Comparison of ENCODE assay signal across 9 cellular contexts in the genomic region with DNA sequence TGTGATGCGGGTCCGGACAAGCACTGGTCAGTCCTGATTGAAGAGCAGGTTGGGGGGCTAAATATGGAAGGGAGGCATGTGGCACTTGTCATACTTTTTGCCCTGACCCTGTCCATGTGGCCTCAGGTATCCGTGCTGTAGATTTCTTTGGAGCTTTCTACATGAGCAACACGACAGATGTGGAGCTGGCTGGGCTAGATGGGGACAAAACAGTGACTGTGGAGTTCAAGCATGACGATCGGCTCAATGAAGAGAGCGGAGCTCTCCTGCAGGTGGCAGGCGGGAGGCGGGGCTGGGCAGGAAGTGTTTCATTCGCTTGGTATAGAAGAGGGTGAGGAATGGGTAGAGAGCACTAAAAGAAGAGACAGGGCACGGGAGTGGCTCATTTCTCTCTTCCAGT. TPM values are rescaled to one million over a fixed set of nuclear protein-coding genes. Genes with fewer than 3 reads are reported as not detected.
DNase-seq lines count a peak whose midpoint lies in the region; ATAC-seq and TF ChIP-seq lines count a peak whose summit lies in the region.
"Had no signal": no experiment of that assay in that cellular context is flagged by ENCODE, and none has a peak within 500 bp of the region (broad histone marks: within the 10 kb centered on the region; RNA-seq: fewer than 3 reads in every experiment).

No MANE protein-coding gene starts in this region.

- no peaks in the 10 kb centered on the region for H3K27me3 Mint-ChIP-seq in activated naive CD8-positive, alpha-beta T cell treated with anti-CD3 and anti-CD28 coated beads for 36 hours

- DNase-seq in GM13976 (ENCODE audit: low spot score) (peak; percentile 47), hypothalamus (lab: John Stamatoyannopoulos, UW) (no peak), AG08396 (ENCODE audit: low spot score) (no peak), LoVo (ENCODE audit: low spot score) (no peak)
- peak; percentile 44 for DNase-seq in activated naive CD8-positive, alpha-beta T cell treated with anti-CD3 and anti-CD28 coated beads for 36 hours
- peak; percentile 61 to 67 for DNase-seq in stimulated activated CD4-positive, alpha-beta T cell treated with anti-CD3 and anti-CD28 coated beads, Interleukin-2, amount 100 ng/mL, for 24 hours
- DNase-seq: esophagus squamous epithelium had no signal

- no peaks in the 10 kb centered on the region for H3K9me3 Mint-ChIP-seq in activated naive CD8-positive, alpha-beta T cell treated with anti-CD3 and anti-CD28 coated beads for 36 hours

- peaks cover 22% of the 10 kb centered on the region for H3K4me1 Mint-ChIP-seq in activated naive CD8-positive, alpha-beta T cell treated with anti-CD3 and anti-CD28 coated beads for 36 hours

- ATAC-seq in activated CD4-positive, CD25-positive, alpha-beta regulatory T cell treated with anti-CD3 and anti-CD28 coated beads, Interleukin-2, amount 50 U/mL, for 24 hours: peak; percentile 18 to 21
- ATAC-seq in HG03135 (IDR thresholded peaks at IDR 0.05; ENCODE audit: unreplicated experiment): no peak

- no peak overlapping the region for H3K4me3 Mint-ChIP-seq in activated naive CD8-positive, alpha-beta T cell treated with anti-CD3 and anti-CD28 coated beads for 36 hours

- peak overlapping the region; percentile 14 for H3K27ac Mint-ChIP-seq in activated naive CD8-positive, alpha-beta T cell treated with anti-CD3 and anti-CD28 coated beads for 36 hours

- peaks cover 39% of the 10 kb centered on the region for H3K36me3 Mint-ChIP-seq in activated naive CD8-positive, alpha-beta T cell treated with anti-CD3 and anti-CD28 coated beads for 36 hours

- in situ Hi-C loops in GM13976 (cut with MboI; ENCODE audit: low sequenced_read_pairs, unreplicated experiment): no loop called here

- TF ChIP-seq CTCF in GM13976 (IDR thresholded peaks at IDR 0.05; ENCODE audit: borderline replicate concordance, control extremely low read depth, extremely low read depth, insufficient read depth, missing control alignments): peak; percentile 38

RNA-seq across cellular contexts. Expression of a gene that starts 13.0 kb away (rescaled TPM):
- 10 to 100 TPM; 34.8 to 38.6 TPM for total RNA-seq in activated naive CD8-positive, alpha-beta T cell treated with anti-CD3 and anti-CD28 coated beads for 36 hours

RNA-seq across cellular contexts. Expression of a gene that starts 16.5 kb away (rescaled TPM):
- total RNA-seq in activated naive CD8-positive, alpha-beta T cell treated with anti-CD3 and anti-CD28 coated beads for 36 hours: 10 to 100 TPM; 31.0 to 35.5 TPM

RNA-seq across cellular contexts. Expression of a gene that starts 24.7 kb away (rescaled TPM):
- total RNA-seq in activated naive CD8-positive, alpha-beta T cell treated with anti-CD3 and anti-CD28 coated beads for 36 hours: 10 to 100 TPM; 74.6 to 74.9 TPM

RNA-seq across cellular contexts. Expression of a gene that starts 42.5 kb away (rescaled TPM):
- 10 to 100 TPM; 45.9 to 49.7 TPM for total RNA-seq in activated naive CD8-positive, alpha-beta T cell treated with anti-CD3 and anti-CD28 coated beads for 36 hours

Comparison
In these comparisons a context has a peak if more than half of its experiments do, and no peak if none do; other contexts are left out.
1. DNase-seq: peak in GM13976 (single experiment), activated naive CD8-positive, alpha-beta T cell treated with anti-CD3 and anti-CD28 coated beads for 36 hours (single experiment) and stimulated activated CD4-positive, alpha-beta T cell treated with anti-CD3 and anti-CD28 coated beads, Interleukin-2, amount 100 ng/mL, for 24 hours (2 of 2); none in hypothalamus (0 of 51), AG08396 (single experiment) and LoVo (single experiment).